In the genomic region with DNA sequence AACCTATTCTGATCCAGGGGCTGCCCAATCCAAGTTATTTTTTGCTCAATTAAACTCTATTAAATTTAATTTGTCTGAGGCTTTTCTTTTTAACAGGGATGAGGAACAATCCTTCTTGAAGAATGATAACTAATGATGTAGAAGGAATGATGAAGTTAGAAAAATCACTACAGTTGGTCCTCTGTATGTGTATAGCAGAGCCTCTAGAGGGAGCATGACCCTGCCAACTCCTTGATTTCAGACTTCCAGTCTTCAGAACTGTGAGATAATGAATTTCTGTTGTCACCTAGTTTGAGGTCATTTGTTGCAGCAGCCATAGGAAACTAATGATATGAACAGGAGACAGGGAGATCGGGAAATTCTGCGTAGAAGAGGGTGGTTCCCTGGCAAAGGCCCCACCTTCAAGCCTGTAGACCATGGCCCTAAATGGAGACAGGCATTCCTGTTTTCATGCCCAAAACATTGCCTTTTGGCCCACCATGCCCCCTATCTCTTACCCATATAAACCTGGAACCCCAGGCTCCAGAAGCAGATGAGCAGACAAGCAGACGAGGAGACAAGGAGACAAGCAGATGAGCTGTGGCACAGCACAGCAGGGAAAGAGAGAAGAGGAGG, we compare ENCODE assay signal across 11 cellular contexts. TPM values are rescaled to one million over a fixed set of nuclear protein-coding genes. Genes with fewer than 3 reads are reported as not detected.
DNase-seq lines count a peak whose midpoint lies in the region; ATAC-seq and TF ChIP-seq lines count a peak whose summit lies in the region.
"Had no signal": no experiment of that assay in that cellular context is flagged by ENCODE, and none has a peak within 500 bp of the region (broad histone marks: within the 10 kb centered on the region; RNA-seq: fewer than 3 reads in every experiment).

No MANE protein-coding gene starts in this region.

- no peak overlapping the region for H3K4me3 ChIP-seq in fibroblast of the aortic adventitia (ENCODE audit: low read depth, low read length)

- no peak overlapping the region for H3K27ac ChIP-seq in 22Rv1

- ATAC-seq in sciatic nerve = no peak

- peaks cover 18% of the 10 kb centered on the region for H3K27me3 Mint-ChIP-seq in activated CD4-positive, alpha-beta T cell treated with anti-CD3 and anti-CD28 coated beads, Interleukin-2, amount 10 ng/mL, durations not matched to agents 24 days and 14 days
- H3K27me3 Mint-ChIP-seq: activated naive CD8-positive, alpha-beta T cell had no signal

- H3K4me3 Mint-ChIP-seq in activated CD4-positive, alpha-beta T cell treated with anti-CD3 and anti-CD28 coated beads, Interleukin-2, amount 10 ng/mL, durations not matched to agents 24 days and 14 days = no peak overlapping the region
- H3K4me3 Mint-ChIP-seq: activated naive CD8-positive, alpha-beta T cell had no signal

- peak; percentile 62 for TF ChIP-seq CTCF in 22Rv1 (IDR thresholded peaks at IDR 0.05)
- peak; percentile 63 for TF ChIP-seq CTCF in GM12872 (IDR thresholded peaks at IDR 0.05; ENCODE audit: insufficient read depth, low read depth, low read length)
- peak; percentile 59 for TF ChIP-seq CTCF in fibroblast of the aortic adventitia (IDR thresholded peaks at IDR 0.05; ENCODE audit: insufficient read depth, low read length)

- no peak overlapping the region for H3K27ac Mint-ChIP-seq in activated CD4-positive, alpha-beta T cell treated with anti-CD3 and anti-CD28 coated beads, Interleukin-2, amount 10 ng/mL, durations not matched to agents 24 days and 14 days
- H3K27ac Mint-ChIP-seq: activated naive CD8-positive, alpha-beta T cell had no signal

- intact Hi-C loops in sciatic nerve (cut with DNase I) = no loop called here
- intact Hi-C loops in activated CD4-positive, alpha-beta T cell treated with anti-CD3 and anti-CD28 coated beads, Interleukin-2, amount 10 ng/mL, durations not matched to agents 24 days and 14 days (cut with micrococcal nuclease) = no loop called here

- H3K9me3 Mint-ChIP-seq in activated CD4-positive, alpha-beta T cell treated with anti-CD3 and anti-CD28 coated beads, Interleukin-2, amount 10 ng/mL, durations not matched to agents 24 days and 14 days = no peaks in the 10 kb centered on the region

- H3K36me3 Mint-ChIP-seq in activated CD4-positive, alpha-beta T cell treated with anti-CD3 and anti-CD28 coated beads, Interleukin-2, amount 10 ng/mL, durations not matched to agents 24 days and 14 days (ENCODE audit: low read depth) = no peaks in the 10 kb centered on the region
- H3K36me3 Mint-ChIP-seq: activated naive CD8-positive, alpha-beta T cell had no signal

- peak; percentile 66 for DNase-seq in OCI-M1 (lab: John Stamatoyannopoulos, UW)
- peak; percentile 23 for DNase-seq in fibroblast of the aortic adventitia (ENCODE audit: low read depth)
- DNase-seq in sciatic nerve (ENCODE audit: low spot score) = no peak
- no peak for DNase-seq in NCI-H1417 (lab: John Stamatoyannopoulos, UW)
- no peak for DNase-seq in activated CD4-positive, alpha-beta T cell treated with anti-CD3 and anti-CD28 coated beads, Interleukin-2, amount 10 ng/mL, durations not matched to agents 24 days and 14 days
- DNase-seq in UCSD-AML1 (lab: John Stamatoyannopoulos, UW; ENCODE audit: unreplicated experiment) = no peak
- DNase-seq: MV-4-11, right cardiac atrium had no signal

- H3K4me1 Mint-ChIP-seq in activated CD4-positive, alpha-beta T cell treated with anti-CD3 and anti-CD28 coated beads, Interleukin-2, amount 10 ng/mL, durations not matched to agents 24 days and 14 days = no peaks in the 10 kb centered on the region

RNA-seq across cellular contexts. Expression of a gene that starts 7.7 kb away (rescaled TPM):
- 18.8 and 38.1 TPM in 2 replicates for total RNA-seq in fibroblast of the aortic adventitia (ENCODE audit: low replicate concordance)
- 50.7 TPM for total RNA-seq in sciatic nerve
- 18.9 TPM in 2 replicates for total RNA-seq in activated CD4-positive, alpha-beta T cell treated with anti-CD3 and anti-CD28 coated beads, Interleukin-2, amount 10 ng/mL, durations not matched to agents 24 days and 14 days

RNA-seq across cellular contexts. Expression of a gene that starts 55.1 kb away (rescaled TPM):
- total RNA-seq in fibroblast of the aortic adventitia (ENCODE audit: low replicate concordance) (0.36 and 0.49 TPM in 2 replicates), sciatic nerve (22.9 TPM)
- total RNA-seq in activated CD4-positive, alpha-beta T cell treated with anti-CD3 and anti-CD28 coated beads, Interleukin-2, amount 10 ng/mL, durations not matched to agents 24 days and 14 days = 0.56 and 0.85 TPM in 2 replicates

Comparison
In these comparisons a context has a peak if more than half of its experiments do, and no peak if none do; other contexts are left out.
1. DNase-seq: peak in OCI-M1 (single experiment) and fibroblast of the aortic adventitia (single experiment); none in sciatic nerve (single experiment), NCI-H1417 (0 of 3), activated CD4-positive, alpha-beta T cell treated with anti-CD3 and anti-CD28 coated beads, Interleukin-2, amount 10 ng/mL, durations not matched to agents 24 days and 14 days (single experiment) and UCSD-AML1 (single experiment).
2. RNA of a gene that starts 55.1 kb away (total RNA-seq): 22.9 TPM in sciatic nerve (single experiment); 0.56 to 0.85 TPM in activated CD4-positive, alpha-beta T cell treated with anti-CD3 and anti-CD28 coated beads, Interleukin-2, amount 10 ng/mL, durations not matched to agents 24 days and 14 days and 0.36 to 0.49 TPM in fibroblast of the aortic adventitia; every median in the first group is over 10 times any median in the second.
3. Peak in every context shown above with its lines, with median percentiles within 50 percentile points of each other: CTCF ChIP-seq.